In genomic region chr19:44071824-44072542, GRCh38 we compare ENCODE assay signal across 8 cellular contexts. TPM values are rescaled to one million over a fixed set of nuclear protein-coding genes. Genes with fewer than 3 reads are reported as not detected.
A peak's percentile ranks its signal among the peaks of the same experiment; 100 is the strongest.
DNase-seq lines count a peak whose midpoint lies in the region; ATAC-seq and TF ChIP-seq lines count a peak whose summit lies in the region.

TSS of gene ZNF284 (plus strand) at chr19:44072159. CDS start at chr19:44076390, 4,231 bp downstream.

- peaks cover 16% of the 10 kb centered on the region for H3K9me3 Mint-ChIP-seq in CD4-positive, alpha-beta T cell
- H3K9me3 Mint-ChIP-seq in activated T-cell treated with anti-CD3 and anti-CD28 coated beads, Interleukin-2, amount 50 U/mL, for 24 hours, result peaks cover 46% of the 10 kb centered on the region

- CTCF ChIA-PET in CD4-positive, alpha-beta T cell (lab: Charles Lee), result interaction anchor here (1.0 to 2.3 kb wide), 2 partner anchors 23 kb away, joined by 3 to 5 read pairs; no protein-coding TSS in a partner anchor

- H3K4me3 Mint-ChIP-seq in CD4-positive, alpha-beta T cell, result peak within 1 kb of the TSS; percentile 90
- H3K4me3 Mint-ChIP-seq in activated T-cell treated with anti-CD3 and anti-CD28 coated beads, Interleukin-2, amount 50 U/mL, for 24 hours, result peak within 1 kb of the TSS; percentile 84

- no peaks in the 10 kb centered on the region for H3K4me1 ChIP-seq in esophagus (ENCODE audit: control insufficient read depth in 2 of 2, insufficient read depth in 2 of 2, low read length in 1 of 2)
- no peaks in the 10 kb centered on the region for H3K4me1 ChIP-seq in mucosa of stomach (ENCODE audit: control insufficient read depth, insufficient read depth, low read length)

- peaks cover 24% of the 10 kb centered on the region for H3K4me1 Mint-ChIP-seq in CD4-positive, alpha-beta T cell (ENCODE audit: low read depth)
- H3K4me1 Mint-ChIP-seq in activated T-cell treated with anti-CD3 and anti-CD28 coated beads, Interleukin-2, amount 50 U/mL, for 24 hours (ENCODE audit: low read depth), result peaks cover 24% of the 10 kb centered on the region

- peak within 1 kb of the TSS; percentile 39 for H3K27ac ChIP-seq in CD4-positive, alpha-beta T cell (ENCODE audit: low read depth, low read length)
- H3K27ac ChIP-seq in esophagus (ENCODE audit: low read depth in 2 of 2, low read length in 1 of 2), result peak within 1 kb of the TSS; percentile 9 to 68

- intact Hi-C loops in CD4-positive, alpha-beta T cell (cut with DNase I, micrococcal nuclease), result loop anchor here (1.0 to 5.0 kb wide), 7 partner anchors 22 to 135 kb away; partner anchors contain the start of genes ZNF224 (in 2 of the 2), ZNF155 (in 1 of the 2), ZNF222 (in 1 of the 2) and ZNF225 (in 1 of the 2)

- POLR2A ChIA-PET in CD4-positive, alpha-beta T cell (lab: Charles Lee), result interaction anchor here (0.5 to 1.0 kb wide), 3 partner anchors 93 to 242 kb away, joined by 3 to 4 read pairs (median 3); partner anchors contain the start of genes ZNF226 and ZNF45

- no peaks in the 10 kb centered on the region for H3K27me3 ChIP-seq in CD4-positive, alpha-beta T cell (ENCODE audit: control insufficient read depth, insufficient read depth, low read length)
- no peaks in the 10 kb centered on the region for H3K27me3 ChIP-seq in esophagus (ENCODE audit: control insufficient read depth in 1 of 2, insufficient read depth in 2 of 2, low read length in 2 of 2)
- H3K27me3 ChIP-seq in mucosa of stomach (ENCODE audit: control insufficient read depth, insufficient read depth, low read length), result no peaks in the 10 kb centered on the region

- H3K27me3 Mint-ChIP-seq in CD4-positive, alpha-beta T cell, result no peaks in the 10 kb centered on the region
- H3K27me3 Mint-ChIP-seq in activated T-cell treated with anti-CD3 and anti-CD28 coated beads, Interleukin-2, amount 50 U/mL, for 24 hours, result no peaks in the 10 kb centered on the region

- H3K9me3 ChIP-seq in CD4-positive, alpha-beta T cell (ENCODE audit: control insufficient read depth, low read length), result peaks cover 19% of the 10 kb centered on the region
- H3K9me3 ChIP-seq in esophagus (ENCODE audit: control insufficient read depth in 2 of 2, insufficient read depth in 1 of 2, low read depth in 1 of 2, low read length in 1 of 2) (peaks cover 0 to 2% of the 10 kb centered on the region in 2 donors), mucosa of stomach (ENCODE audit: control insufficient read depth, low read length) (peaks cover 5% of the 10 kb centered on the region)

- 1% methylated on average over 40 of the region's 40 CpGs for WGBS in esophagus, 2 donors

- H3K36me3 Mint-ChIP-seq in CD4-positive, alpha-beta T cell (ENCODE audit: low read depth), result peaks cover 57% of the 10 kb centered on the region
- peaks cover 58% of the 10 kb centered on the region for H3K36me3 Mint-ChIP-seq in activated T-cell treated with anti-CD3 and anti-CD28 coated beads, Interleukin-2, amount 50 U/mL, for 24 hours (ENCODE audit: low read depth)

- H3K36me3 ChIP-seq in esophagus (ENCODE audit: control insufficient read depth in 2 of 2, insufficient read depth in 2 of 2, low read length in 1 of 2), result peaks cover 0 to under 1% of the 10 kb centered on the region in 2 donors
- no peaks in the 10 kb centered on the region for H3K36me3 ChIP-seq in mucosa of stomach (ENCODE audit: control insufficient read depth, insufficient read depth, low read length)

- peak within 1 kb of the TSS; percentile 79 for H3K27ac Mint-ChIP-seq in CD4-positive, alpha-beta T cell
- peak within 1 kb of the TSS; percentile 72 for H3K27ac Mint-ChIP-seq in activated T-cell treated with anti-CD3 and anti-CD28 coated beads, Interleukin-2, amount 50 U/mL, for 24 hours

- ATAC-seq in CD4-positive, alpha-beta T cell (ENCODE audit: poor library complexity), result peak; percentile 98
- ATAC-seq in GM19455 (IDR thresholded peaks at IDR 0.05; ENCODE audit: unreplicated experiment), result peak; percentile 80

- DNase-seq in CD4-positive, alpha-beta T cell, result peak; percentile 65 to 84 (median 77)
- DNase-seq in HS-27A (ENCODE audit: low read depth) (peak; percentile 80), OCI-M1 (lab: John Stamatoyannopoulos, UW) (peak; percentile 98)
- peak; percentile 85 for DNase-seq in activated T-cell treated with anti-CD3 and anti-CD28 coated beads, Interleukin-2, amount 50 U/mL, for 24 hours
- peak; percentile 84 for DNase-seq in stimulated activated CD8-positive, alpha-beta memory T cell treated with anti-CD3 and anti-CD28 coated beads, Interleukin-4, amount 100 ng/mL, for 48 hours

- TF ChIP-seq CTCF in CD4-positive, alpha-beta T cell (IDR thresholded peaks at IDR 0.05), result no peak

- H3K4me3 ChIP-seq in esophagus (ENCODE audit: low read depth in 1 of 2, low read length in 2 of 2) (peak within 1 kb of the TSS; percentile 63 to 82), mucosa of stomach (ENCODE audit: low read length) (peak within 1 kb of the TSS; percentile 77)

- peak within 1 kb of the TSS; percentile 58 for H3K9ac ChIP-seq in mucosa of stomach (ENCODE audit: low read length)

RNA-seq across cellular contexts. Expression of gene ZNF284, which starts in this region (rescaled TPM):
- total RNA-seq in CD4-positive, alpha-beta T cell, result 1 to 10 TPM in 1 of 2 experiments, under 1 TPM in 1; 0.92 to 1.2 TPM
- under 1 TPM; 0.32 to 0.67 TPM for polyA plus RNA-seq in esophagus

Comparison
In these comparisons a context has a peak if more than half of its experiments do, and no peak if none do; other contexts are left out.
1. Peak in every context shown above with its lines: DNase-seq, ATAC-seq, H3K4me3 ChIP-seq and H3K27ac ChIP-seq.